18 cellular contexts compared by ENCODE assay signal in the genomic region with DNA sequence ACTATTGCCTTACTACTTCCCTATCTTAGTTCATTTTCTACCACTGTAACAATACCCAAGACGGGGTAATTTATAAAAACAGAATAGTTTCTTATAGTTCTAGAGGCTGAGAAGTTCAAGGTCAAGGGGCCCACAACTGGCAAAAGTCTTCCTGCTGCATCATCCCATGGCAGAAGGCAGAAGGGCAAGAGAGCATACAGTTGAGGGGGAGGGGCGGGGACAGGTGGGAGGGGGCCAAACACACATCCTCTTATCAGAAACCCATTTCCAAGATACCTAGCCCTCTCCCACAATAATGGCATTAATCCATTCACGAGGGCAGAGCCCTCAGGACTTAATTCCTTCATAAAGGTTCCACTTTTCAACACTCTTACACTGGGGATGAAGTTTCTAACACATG.
"Had no signal": no experiment of that assay in that cellular context is flagged by ENCODE, and none has a peak within 500 bp of the region (broad histone marks: within the 10 kb centered on the region; RNA-seq: fewer than 3 reads in every experiment).

No MANE protein-coding gene starts in this region.

- H3K27ac Mint-ChIP-seq: naive thymus-derived CD4-positive, alpha-beta T cell had no signal

- H3K36me3 Mint-ChIP-seq: naive thymus-derived CD4-positive, alpha-beta T cell had no signal

- H3K27me3 Mint-ChIP-seq: naive thymus-derived CD4-positive, alpha-beta T cell had no signal

- H3K4me1 ChIP-seq: esophagus muscularis mucosa, foreskin keratinocyte, gastroesophageal sphincter, heart left ventricle, left lung, lower lobe of right lung had no signal

- DNase-seq: dermis blood vessel endothelial cell; dorsolateral prefrontal cortex; effector CD4-positive, alpha-beta T cell; effector memory CD4-positive, alpha-beta T cell; foreskin keratinocyte; heart left ventricle; hypothalamus; left cardiac atrium; left lung; left ventricle myocardium superior; lower lobe of right lung; mesenchymal stem cell; midbrain; naive thymus-derived CD4-positive, alpha-beta T cell had no signal

- H3K4me1 Mint-ChIP-seq: naive thymus-derived CD4-positive, alpha-beta T cell had no signal

- H3K27ac ChIP-seq: coronary artery, dorsolateral prefrontal cortex, esophagus muscularis mucosa, foreskin keratinocyte, gastroesophageal sphincter, heart left ventricle, hepatocyte, left lung, lower lobe of right lung had no signal

- H3K36me3 ChIP-seq: esophagus muscularis mucosa, gastroesophageal sphincter, heart left ventricle, left lung, lower lobe of right lung had no signal

- H3K4me3 ChIP-seq: coronary artery, dorsolateral prefrontal cortex, esophagus muscularis mucosa, gastroesophageal sphincter, heart left ventricle, hepatocyte, left lung, lower lobe of right lung had no signal

- H3K4me2 ChIP-seq: hepatocyte had no signal

- H3K27me3 ChIP-seq: dorsolateral prefrontal cortex, esophagus muscularis mucosa, foreskin keratinocyte, gastroesophageal sphincter, heart left ventricle, left lung had no signal

- ATAC-seq: foreskin keratinocyte; gastroesophageal sphincter; heart left ventricle; left cardiac atrium; left lung; left ventricle myocardium superior; lower lobe of right lung; naive thymus-derived CD4-positive, alpha-beta T cell had no signal

- H3K4me3 Mint-ChIP-seq: naive thymus-derived CD4-positive, alpha-beta T cell had no signal

- H3K79me2 ChIP-seq: hepatocyte had no signal
